In the genomic region with DNA sequence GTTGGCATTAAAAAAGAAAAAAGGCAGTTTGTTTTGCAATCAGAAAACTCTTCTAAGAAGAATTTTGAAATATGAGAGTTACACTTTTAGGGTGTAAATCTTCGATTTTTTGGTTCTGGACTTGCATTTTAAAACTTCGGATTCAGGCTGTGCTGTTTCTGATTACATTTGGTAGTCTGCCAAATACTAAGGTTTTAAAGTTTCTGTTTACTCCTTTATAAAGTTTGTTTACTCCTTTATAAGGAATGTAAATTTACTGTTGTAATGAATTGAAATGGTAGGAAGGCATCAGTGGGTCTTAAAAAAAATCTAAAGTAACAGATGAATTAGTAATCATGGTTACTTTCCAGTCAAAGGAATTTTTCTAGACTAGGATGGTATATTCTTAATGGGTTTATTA, we compare ENCODE assay signal across 17 cellular contexts.
"Had no signal": no experiment of that assay in that cellular context is flagged by ENCODE, and none has a peak within 500 bp of the region (broad histone marks: within the 10 kb centered on the region; RNA-seq: fewer than 3 reads in every experiment).

No MANE protein-coding gene starts in this region.

- H3K9me3 Mint-ChIP-seq: activated B cell treated with CpG ODN at 0.5 μM for 24 hours; activated CD4-positive, alpha-beta memory T cell treated with anti-CD3 and anti-CD28 coated beads for 36 hours; activated T-helper 2 cell treated with anti-CD3 and anti-CD28 coated beads, Interferon-gamma antibody, Interleukin-2, Interleukin-4, amounts not matched to agents 10 μg/mL and 5 μg/mL and 100 μg/mL, durations not matched to agents 14 hours and 24 hours and 36 hours; natural killer cell treated with Interleukin-12 subunit alpha and Interleukin-12 subunit beta and Interleukin-15 and Interleukin-18, amount 100 ng/mL, for 72 hours; T-helper 2 cell treated with Interferon-gamma antibody and Interleukin-4, amounts not matched to agents 5 μg/mL and 100 μg/mL, for 36 hours had no signal

- H3K36me3 ChIP-seq: brain microvascular endothelial cell, colonic mucosa had no signal

- H3K4me3 Mint-ChIP-seq: activated B cell treated with CpG ODN at 0.5 μM for 24 hours; activated CD4-positive, alpha-beta memory T cell treated with anti-CD3 and anti-CD28 coated beads for 36 hours; natural killer cell treated with Interleukin-12 subunit alpha and Interleukin-12 subunit beta and Interleukin-15 and Interleukin-18, amount 100 ng/mL, for 72 hours; T-helper 2 cell treated with Interferon-gamma antibody and Interleukin-4, amounts not matched to agents 5 μg/mL and 100 μg/mL, for 36 hours had no signal

- H3K27me3 ChIP-seq: brain microvascular endothelial cell, colonic mucosa, tibial artery had no signal

- DNase-seq: activated B cell treated with CpG ODN at 0.5 μM for 24 hours; activated CD4-positive, alpha-beta memory T cell treated with anti-CD3 and anti-CD28 coated beads for 36 hours; activated CD4-positive, alpha-beta T cell treated with anti-CD3 and anti-CD28 coated beads for 4 hours; activated naive CD4-positive, alpha-beta T cell treated with Interleukin-2 at 50 U/mL for 16 hours; aorta; brain microvascular endothelial cell; central memory CD4-positive, alpha-beta T cell; colonic mucosa; left cardiac atrium; stimulated activated CD8-positive, alpha-beta memory T cell treated with anti-CD3 and anti-CD28 coated beads, Interleukin-4, amount 100 ng/mL, for 48 hours; stimulated activated naive CD4-positive, alpha-beta T cell; tibial artery had no signal

- H3K27ac ChIP-seq: brain microvascular endothelial cell, colonic mucosa, parathyroid adenoma, tibial artery had no signal

- ATAC-seq: left cardiac atrium; natural killer cell treated with Interleukin-12 subunit alpha and Interleukin-12 subunit beta and Interleukin-15 and Interleukin-18, amount 100 ng/mL, for 72 hours; sciatic nerve had no signal

- H3K4me3 ChIP-seq: colonic mucosa, tibial artery had no signal

- H3K36me3 Mint-ChIP-seq: natural killer cell treated with Interleukin-12 subunit alpha and Interleukin-12 subunit beta and Interleukin-15 and Interleukin-18, amount 100 ng/mL, for 72 hours had no signal

- H3K27ac Mint-ChIP-seq: activated B cell treated with CpG ODN at 0.5 μM for 24 hours; activated CD4-positive, alpha-beta memory T cell treated with anti-CD3 and anti-CD28 coated beads for 36 hours; activated T-helper 2 cell treated with anti-CD3 and anti-CD28 coated beads, Interferon-gamma antibody, Interleukin-2, Interleukin-4, amounts not matched to agents 10 μg/mL and 5 μg/mL and 100 μg/mL, durations not matched to agents 14 hours and 24 hours and 36 hours; T-helper 2 cell treated with Interferon-gamma antibody and Interleukin-4, amounts not matched to agents 5 μg/mL and 100 μg/mL, for 36 hours had no signal

- H3K27me3 Mint-ChIP-seq: activated B cell treated with CpG ODN at 0.5 μM for 24 hours; activated CD4-positive, alpha-beta memory T cell treated with anti-CD3 and anti-CD28 coated beads for 36 hours; natural killer cell treated with Interleukin-12 subunit alpha and Interleukin-12 subunit beta and Interleukin-15 and Interleukin-18, amount 100 ng/mL, for 72 hours had no signal

- H3K4me1 ChIP-seq: colonic mucosa had no signal

- H3K9me3 ChIP-seq: colonic mucosa, tibial artery had no signal
